1 cellular context compared by ENCODE assay signal in the genomic region with DNA sequence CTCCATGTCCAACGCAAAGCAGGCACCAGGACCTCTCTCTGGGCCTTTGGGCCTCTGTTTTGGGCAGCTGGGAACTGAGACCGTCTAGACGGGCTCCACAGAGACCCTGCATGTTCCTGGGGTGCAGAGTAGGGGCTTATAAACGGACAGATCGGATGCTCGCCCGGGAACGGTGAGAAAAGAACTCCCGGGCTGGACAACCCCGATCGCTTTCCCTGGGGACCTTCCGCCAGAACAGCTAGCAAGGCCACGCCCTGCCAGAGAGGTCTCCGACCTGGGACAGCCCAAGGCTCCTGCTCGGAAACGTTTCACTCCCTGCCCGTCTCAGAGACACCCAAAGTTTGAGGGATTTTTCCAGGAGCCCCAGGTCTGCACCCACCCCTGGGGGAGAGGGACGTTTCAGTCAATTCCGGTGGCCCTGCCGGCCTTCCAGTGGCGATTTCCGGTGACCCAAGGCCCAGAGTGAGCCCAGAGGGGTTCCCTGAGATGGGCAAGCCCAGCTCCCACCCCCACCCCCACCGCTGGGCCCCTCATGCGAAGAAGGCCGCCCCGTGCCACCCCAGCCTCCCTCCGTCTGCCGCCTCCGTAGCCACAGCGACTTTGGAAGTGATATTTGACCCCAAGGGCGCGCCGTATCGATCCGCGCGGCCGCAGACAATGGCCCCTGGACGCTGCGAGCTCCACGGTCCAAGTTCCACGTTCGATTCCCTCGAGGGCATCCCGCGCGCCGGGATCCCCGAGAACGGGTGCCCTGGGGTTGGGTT.
A peak's percentile ranks its signal among the peaks of the same experiment; 100 is the strongest.
TF ChIP-seq lines count a peak whose summit lies in the region.

No MANE protein-coding gene starts in this region.

TF ChIP-seq in liver, 16 proteins besides CTCF, POLR2A, EP300 and RAD21 (continued from another document):
- TF ChIP-seq, protein P1, sequence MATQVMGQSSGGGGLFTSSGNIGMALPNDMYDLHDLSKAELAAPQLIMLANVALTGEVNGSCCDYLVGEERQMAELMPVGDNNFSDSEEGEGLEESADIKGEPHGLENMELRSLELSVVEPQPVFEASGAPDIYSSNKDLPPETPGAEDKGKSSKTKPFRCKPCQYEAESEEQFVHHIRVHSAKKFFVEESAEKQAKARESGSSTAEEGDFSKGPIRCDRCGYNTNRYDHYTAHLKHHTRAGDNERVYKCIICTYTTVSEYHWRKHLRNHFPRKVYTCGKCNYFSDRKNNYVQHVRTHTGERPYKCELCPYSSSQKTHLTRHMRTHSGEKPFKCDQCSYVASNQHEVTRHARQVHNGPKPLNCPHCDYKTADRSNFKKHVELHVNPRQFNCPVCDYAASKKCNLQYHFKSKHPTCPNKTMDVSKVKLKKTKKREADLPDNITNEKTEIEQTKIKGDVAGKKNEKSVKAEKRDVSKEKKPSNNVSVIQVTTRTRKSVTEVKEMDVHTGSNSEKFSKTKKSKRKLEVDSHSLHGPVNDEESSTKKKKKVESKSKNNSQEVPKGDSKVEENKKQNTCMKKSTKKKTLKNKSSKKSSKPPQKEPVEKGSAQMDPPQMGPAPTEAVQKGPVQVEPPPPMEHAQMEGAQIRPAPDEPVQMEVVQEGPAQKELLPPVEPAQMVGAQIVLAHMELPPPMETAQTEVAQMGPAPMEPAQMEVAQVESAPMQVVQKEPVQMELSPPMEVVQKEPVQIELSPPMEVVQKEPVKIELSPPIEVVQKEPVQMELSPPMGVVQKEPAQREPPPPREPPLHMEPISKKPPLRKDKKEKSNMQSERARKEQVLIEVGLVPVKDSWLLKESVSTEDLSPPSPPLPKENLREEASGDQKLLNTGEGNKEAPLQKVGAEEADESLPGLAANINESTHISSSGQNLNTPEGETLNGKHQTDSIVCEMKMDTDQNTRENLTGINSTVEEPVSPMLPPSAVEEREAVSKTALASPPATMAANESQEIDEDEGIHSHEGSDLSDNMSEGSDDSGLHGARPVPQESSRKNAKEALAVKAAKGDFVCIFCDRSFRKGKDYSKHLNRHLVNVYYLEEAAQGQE (IDR thresholded peaks at IDR 0.05): no peak
- TF ChIP-seq SP1 (IDR thresholded peaks at IDR 0.05) (peak; percentile 29), RXRA (IDR thresholded peaks at IDR 0.05) (peak; percentile 58 to 67), NR2F2 (IDR thresholded peaks at IDR 0.05) (peak; percentile 52), HNF4A (conservative IDR thresholded peaks at IDR 0.05) (peak; percentile 88 to 89), FOXA2 (IDR thresholded peaks at IDR 0.05) (no peak), HNF4G (IDR thresholded peaks at IDR 0.05) (peak; percentile 67), YY1 (IDR thresholded peaks at IDR 0.05) (peak; percentile 70), GABPA (IDR thresholded peaks at IDR 0.05 in 1 of 2, conservative IDR thresholded peaks at IDR 0.05 in 1 of 2) (no peak), EGR1 (IDR thresholded peaks at IDR 0.05; ENCODE audit: low read depth in 2 of 2) (no peak)
